8 cellular contexts compared by ENCODE assay signal in genomic region chr2:24490674-24491625, GRCh38. TPM values are rescaled to one million over a fixed set of nuclear protein-coding genes. Genes with fewer than 3 reads are reported as not detected.
A peak's percentile ranks its signal among the peaks of the same experiment; 100 is the strongest.
DNase-seq lines count a peak whose midpoint lies in the region; ATAC-seq lines count a peak whose summit lies in the region.

NCOA1 (plus strand) TSS chr2:24491254; CDS start chr2:24658678, 167,424 bp downstream.

- DNase-seq in AG20443 (ENCODE audit: low spot score) (peak; percentile 96), NCI-H446 treated with DMSO at 0.1 percent for 48 hours (lab: John Stamatoyannopoulos, UW) (peak; percentile 77), cerebellum (ENCODE audit: low spot score) (peak; percentile 91), kidney tubule cell (ENCODE audit: low spot score) (peak; percentile 93)
- DNase-seq in activated CD4-positive, alpha-beta T cell treated with anti-CD3 and anti-CD28 coated beads for 1 hour: peak; percentile 84
- DNase-seq in stimulated activated CD4-positive, alpha-beta T cell treated with anti-CD3 and anti-CD28 coated beads, Interleukin-1b, Interleukin-23, amount 100 ng/mL, for 1 hour (ENCODE audit: low read depth in 2 of 2): peak; percentile 74 to 79

- ATAC-seq in GM19035 (IDR thresholded peaks at IDR 0.05; ENCODE audit: unreplicated experiment) (peak; percentile 72), HG03342 (IDR thresholded peaks at IDR 0.05; ENCODE audit: unreplicated experiment) (peak; percentile 67)

RNA-seq across cellular contexts. Expression of gene NCOA1, which starts in this region (rescaled TPM):
- total RNA-seq in cerebellum: 111 TPM

Comparison
In these comparisons a context has a peak if more than half of its experiments do, and no peak if none do; other contexts are left out.
1. Peak in every context shown above with its lines: DNase-seq and ATAC-seq.